ENCODE assay signal across 29 cellular contexts in the genomic region with DNA sequence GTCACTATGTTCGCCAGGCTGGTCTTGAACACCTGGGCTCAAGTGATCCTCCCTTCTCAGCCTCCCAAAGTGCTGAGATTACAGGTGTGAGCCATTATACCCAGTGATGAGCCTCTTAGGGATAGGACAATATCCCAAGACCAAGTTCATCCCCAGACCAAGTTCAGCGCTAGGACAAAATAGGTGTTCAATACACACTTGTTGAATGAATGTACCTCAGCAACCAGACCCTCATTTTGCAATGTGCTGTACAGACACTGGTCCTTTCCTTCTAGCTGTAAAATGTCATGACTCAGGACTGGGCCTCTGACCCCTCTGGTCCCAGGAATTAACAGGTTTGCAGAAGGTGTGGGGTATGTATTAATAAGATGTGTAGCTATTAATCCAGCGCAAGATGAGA.
"Had no signal": no experiment of that assay in that cellular context is flagged by ENCODE, and none has a peak within 500 bp of the region (broad histone marks: within the 10 kb centered on the region; RNA-seq: fewer than 3 reads in every experiment).

No MANE protein-coding gene starts in this region.

- H2AFZ ChIP-seq: hepatocyte had no signal

- H3K9me3 Mint-ChIP-seq: dendritic cell treated with granulocyte-macrophage colony-stimulating factor and Interleukin-4, amounts not matched to agents 40 ng/mL and 50 ng/mL, for 4 days; effector memory CD8-positive, alpha-beta T cell; endodermal cell had no signal

- H3K27ac Mint-ChIP-seq: dendritic cell treated with granulocyte-macrophage colony-stimulating factor and Interleukin-4, amounts not matched to agents 40 ng/mL and 50 ng/mL, for 4 days; effector memory CD8-positive, alpha-beta T cell; endodermal cell had no signal

- DNase-seq: colonic mucosa; cortex of kidney; dermis blood vessel endothelial cell; dorsolateral prefrontal cortex; effector CD4-positive, alpha-beta T cell; effector CD8-positive, alpha-beta T cell; effector memory CD4-positive, alpha-beta T cell; effector memory CD8-positive, alpha-beta T cell; endodermal cell; erythroblast; esophagus squamous epithelium; foreskin fibroblast; foreskin keratinocyte; foreskin melanocyte; gastrocnemius medialis; glutamatergic neuron; head of caudate nucleus; heart left ventricle; heart right ventricle had no signal

- H3K27me3 ChIP-seq: colonic mucosa, esophagus muscularis mucosa, esophagus squamous epithelium, foreskin keratinocyte, gastrocnemius medialis, gastroesophageal sphincter, hepatocyte had no signal

- H3K27ac ChIP-seq: colonic mucosa, coronary artery, dorsolateral prefrontal cortex, epithelial cell of prostate, esophagus muscularis mucosa, esophagus squamous epithelium, foreskin keratinocyte, gastrocnemius medialis, gastroesophageal sphincter, heart left ventricle, heart right ventricle, hepatocyte had no signal

- ATAC-seq: effector memory CD8-positive, alpha-beta T cell; esophagus mucosa; foreskin keratinocyte; gastrocnemius medialis; gastroesophageal sphincter; heart left ventricle; heart right ventricle had no signal

- H3K4me2 ChIP-seq: hepatocyte had no signal

- H3K79me2 ChIP-seq: hepatocyte had no signal

- H3K36me3 ChIP-seq: colonic mucosa, esophagus muscularis mucosa, esophagus squamous epithelium, gastrocnemius medialis, gastroesophageal sphincter, heart left ventricle, heart right ventricle had no signal

- H3K4me1 ChIP-seq: colonic mucosa, esophagus muscularis mucosa, esophagus squamous epithelium, foreskin keratinocyte, gastrocnemius medialis, gastroesophageal sphincter had no signal

- H3K4me3 ChIP-seq: colonic mucosa, coronary artery, dorsolateral prefrontal cortex, esophagus muscularis mucosa, esophagus squamous epithelium, gastrocnemius medialis, gastroesophageal sphincter, heart left ventricle, heart right ventricle, hepatocyte had no signal

- H3K4me3 Mint-ChIP-seq: dendritic cell treated with granulocyte-macrophage colony-stimulating factor and Interleukin-4, amounts not matched to agents 40 ng/mL and 50 ng/mL, for 4 days; effector memory CD8-positive, alpha-beta T cell; endodermal cell had no signal

- H3K9me3 ChIP-seq: colonic mucosa, esophagus muscularis mucosa, esophagus squamous epithelium, gastrocnemius medialis, gastroesophageal sphincter, heart left ventricle, heart right ventricle had no signal

- FAIRE-seq: endometrium, endothelial cell of umbilical vein, frontal cortex had no signal
